In genomic region chr11:74647404-74647803, GRCh38 we compare ENCODE assay signal across 21 cellular contexts. TPM values are rescaled to one million over a fixed set of nuclear protein-coding genes. Genes with fewer than 3 reads are reported as not detected.
DNase-seq lines count a peak whose midpoint lies in the region; ATAC-seq, FAIRE-seq and TF ChIP-seq lines count a peak whose summit lies in the region.
"Had no signal": no experiment of that assay in that cellular context is flagged by ENCODE, and none has a peak within 500 bp of the region (broad histone marks: within the 10 kb centered on the region; RNA-seq: fewer than 3 reads in every experiment).

No MANE protein-coding gene starts in this region.

- H3K4me3 ChIP-seq in AG10803 (ENCODE audit: low read length): no peak overlapping the region
- H3K4me3 ChIP-seq in K562: no peak overlapping the region
- no peak overlapping the region for H3K4me3 ChIP-seq in sigmoid colon
- H3K4me3 ChIP-seq: BLaER1, GM23338 had no signal

- H3K27ac ChIP-seq in K562 (ENCODE audit: extremely low read depth, low read depth, low read length) (no peak overlapping the region), sigmoid colon (peak overlapping the region in 3 of 4 donors; percentile 81 to 89 (median 85)), caudate nucleus (ENCODE audit: low read depth, low read length) (no peak overlapping the region)
- H3K27ac ChIP-seq: BLaER1 had no signal

- ATAC-seq in K562 (no peak), HG03354 (IDR thresholded peaks at IDR 0.05; ENCODE audit: poor library complexity, severe bottlenecking, unreplicated experiment) (no peak)
- ATAC-seq: CD8-positive, alpha-beta T cell; HCT116 had no signal

- no peak for FAIRE-seq in K562 (lab: Jason Lieb, UNC)
- FAIRE-seq: GM12891, GM19239 had no signal

- no peak for TF ChIP-seq POLR2A in K562 (conservative IDR thresholded peaks at IDR 0.05)
- no peak for TF ChIP-seq POLR2A in sigmoid colon (IDR thresholded peaks at IDR 0.05)

- CTCF ChIA-PET in K562 (lab: Yijun Ruan, JAX; ENCODE audit: low intra/inter-chr PET ratio): no interaction called here

- H3K9me3 ChIP-seq in K562 (replicated peaks; ENCODE audit: control insufficient read depth, insufficient read depth, low read depth, low read length): no peaks in the 10 kb centered on the region
- H3K9me3 ChIP-seq in sigmoid colon: no peaks in the 10 kb centered on the region
- H3K9me3 ChIP-seq: BLaER1 had no signal

- TF ChIP-seq EP300 in K562 (IDR thresholded peaks at IDR 0.05; ENCODE audit: low read length) (no peak), sigmoid colon (IDR thresholded peaks at IDR 0.05) (no peak)

- H3K9me1 ChIP-seq in K562 (ENCODE audit: control insufficient read depth, insufficient read depth, low read length): no peaks in the 10 kb centered on the region

- BruUV-seq in K562 (replicated peaks; lab: Mats Ljungman, UMichigan): no TSS peak

- intact Hi-C loops in K562 (cut with micrococcal nuclease): no loop called here
- intact Hi-C loops in sigmoid colon (cut with DNase I): no loop called here

- H3K27me3 ChIP-seq in K562 (ENCODE audit: control insufficient read depth in 2 of 2, insufficient read depth in 2 of 2, low read length in 2 of 2): no peaks in the 10 kb centered on the region
- H3K27me3 ChIP-seq in sigmoid colon: no peaks in the 10 kb centered on the region
- H3K27me3 ChIP-seq: BLaER1 had no signal

- H3K4me1 ChIP-seq in K562 (replicated peaks in 1 of 2; ENCODE audit: control insufficient read depth in 2 of 2, insufficient read depth in 2 of 2, low read length in 2 of 2): peaks cover 0 to 14% of the 10 kb centered on the region in 2 experiments; a peak in 3 of 5 replicates
- peaks cover 0 to 88% (median 60%) of the 10 kb centered on the region in 4 donors for H3K4me1 ChIP-seq in sigmoid colon
- H3K4me1 ChIP-seq: BLaER1 had no signal

- TF ChIP-seq RAD21 in K562 (CRISPR knock-in tag; conservative IDR thresholded peaks at IDR 0.05 in 1 of 2, IDR thresholded peaks at IDR 0.05 in 1 of 2): no peak

- no peak overlapping the region for H3K9ac ChIP-seq in K562 (ENCODE audit: insufficient read depth in 1 of 2, low read depth in 2 of 2, low read length in 2 of 2)
- H3K9ac ChIP-seq: BLaER1 had no signal

- H3K79me2 ChIP-seq in K562 (ENCODE audit: control insufficient read depth, insufficient read depth, low read length): no peaks in the 10 kb centered on the region

- TF ChIP-seq CTCF in AG10803 (conservative IDR thresholded peaks at IDR 0.05; ENCODE audit: low read length): no peak
- no peak for TF ChIP-seq CTCF in K562 (IDR thresholded peaks at IDR 0.05 in 2 of 3, conservative IDR thresholded peaks at IDR 0.05 in 1 of 3; ENCODE audit: insufficient read depth in 2 of 3, low read depth in 1 of 3, low read length in 3 of 3)
- no peak for TF ChIP-seq CTCF in sigmoid colon (IDR thresholded peaks at IDR 0.05)

- no peaks in the 10 kb centered on the region for H4K20me1 ChIP-seq in K562 (replicated peaks; ENCODE audit: control insufficient read depth, insufficient read depth, low read length)
- H4K20me1 ChIP-seq: BLaER1 had no signal

- peaks cover 19% of the 10 kb centered on the region; the same call in 1 of the 3 replicates for H3K36me3 ChIP-seq in K562 (ENCODE audit: control insufficient read depth, insufficient read depth, low read length)
- no peaks in the 10 kb centered on the region for H3K36me3 ChIP-seq in sigmoid colon

- POLR2A ChIA-PET in K562 (lab: Yijun Ruan, JAX): interaction anchor here (1.5 kb wide), 1 partner anchor 12 kb away, joined by 3 read pairs; no protein-coding TSS in a partner anchor

- no peak overlapping the region for H3K4me2 ChIP-seq in K562 (ENCODE audit: insufficient read depth, low read length)
- H3K4me2 ChIP-seq: BLaER1, GM23338 had no signal

- H2AFZ ChIP-seq in K562 (ENCODE audit: low read depth, low read length): no peak overlapping the region
- H2AFZ ChIP-seq: GM23338 had no signal

- in situ Hi-C loops in K562 (cut with MboI): no loop called here

- DNase-seq in AG10803 (ENCODE audit: low read depth) (peak; percentile 66), K562 (ENCODE audit: extremely low read depth in 1 of 4, low spot score in 3 of 4) (no peak), fibroblast of peridontal ligament (ENCODE audit: extremely low read depth) (peak; percentile 22), sigmoid colon (no peak), kidney tubule cell (ENCODE audit: low spot score) (no peak), caudate nucleus (lab: John Stamatoyannopoulos, UW) (no peak), NCI-H146 treated with DMSO at 0.1 percent for 48 hours (lab: John Stamatoyannopoulos, UW; ENCODE audit: unreplicated experiment) (no peak)
- DNase-seq: Calu3; CD8-positive, alpha-beta T cell; NCI-H187; NCI-H2107; NCI-H510A; NCI-H774; OCI-M1; Right ventricle myocardium superior had no signal

TF ChIP-seq in K562, 482 proteins besides CTCF, POLR2A, EP300 and RAD21:
- TF ChIP-seq TFE3 (CRISPR knock-in tag; IDR thresholded peaks at IDR 0.05) (peak; percentile 56), ZKSCAN3 (CRISPR knock-in tag; IDR thresholded peaks at IDR 0.05) (no peak)

RNA-seq across cellular contexts. Expression of gene POLD3, which starts 55.0 kb away (rescaled TPM):
- 24.4 and 43.5 TPM in 2 replicates for total RNA-seq in K562 (2011; cell fraction: chromatin; rRNA removed; ENCODE audit: low replicate concordance)
- 6.7 and 11.4 TPM in 2 replicates for total RNA-seq in K562 (2011; cell fraction: nucleolus; rRNA removed)
- 21.4 and 33.4 TPM in 2 replicates for total RNA-seq in K562 (2011; cell fraction: nucleoplasm; rRNA removed)
- total RNA-seq in K562 (2014; rRNA removed) (10.6 and 11.9 TPM in 2 replicates), K562 (2014; rRNA removed; fragmentation: Illumina TruSeq; extraction: Trizol) (21.6 and 26.1 TPM in 2 replicates), K562 (2015; rRNA removed; fragmentation: Illumina TruSeq; extraction: Trizol) (22.4 and 24.6 TPM in 2 replicates), K562 (2021) (20.9 and 22.1 TPM in 2 replicates), sigmoid colon (10 to 100 TPM; 11.2 to 23.0 (median 14.8) TPM)
- polyA plus RNA-seq in K562 (2011; rRNA removed) (36.9 and 40.1 TPM in 2 replicates), K562 (2014; fragmentation: Illumina TruSeq; extraction: Trizol) (21.6 and 25.2 TPM in 2 replicates), K562 (2014; fragmentation: Nextera tagmentation; extraction: Ambion mirVana) (10 to 100 TPM; 27.2 to 28.6 TPM), K562 (2014; rRNA removed) (19.5 and 20.8 TPM in 2 replicates), sigmoid colon (10 to 100 TPM; 13.2 to 21.4 (median 14.1) TPM)
- 12.5 and 13.1 TPM in 2 replicates for polyA plus RNA-seq in K562 (2011; cell fraction: cytosol; rRNA removed)
- polyA plus RNA-seq in K562 (2011; cell fraction: nucleus; rRNA removed): 45.2 and 49.2 TPM in 2 replicates
- 13.1 and 17.4 TPM in 2 replicates for polyA plus RNA-seq in K562 (2012)
- 31.6 and 36.8 TPM in 2 replicates for polyA minus RNA-seq in K562 (2011; rRNA and poly(A)+ RNA removed)
- polyA minus RNA-seq in K562 (2011; cell fraction: cytosol; rRNA and poly(A)+ RNA removed): 6.3 and 11.5 TPM in 2 replicates
- 16.2 and 25.9 TPM in 2 replicates for polyA minus RNA-seq in K562 (2011; cell fraction: nucleus; rRNA and poly(A)+ RNA removed)

Comparison
In these comparisons a context has a peak if more than half of its experiments do, and no peak if none do; other contexts are left out.
1. DNase-seq: peak in AG10803 (single experiment) and fibroblast of peridontal ligament (single experiment); none in K562 (0 of 4), sigmoid colon (single experiment), kidney tubule cell (single experiment), caudate nucleus (0 of 61) and NCI-H146 treated with DMSO at 0.1 percent for 48 hours (single experiment).
2. H3K27ac ChIP-seq: peak in sigmoid colon (3 of 4); none in K562 (single experiment) and caudate nucleus (single experiment).